2 cellular contexts compared by ENCODE assay signal in genomic region chr9:27005491-27005890, GRCh38.
TF ChIP-seq lines count a peak whose summit lies in the region.

Gene LRRC19 (minus strand): TSS chr9:27005672. CDS start chr9:26999694, 5,978 bp downstream.

TF ChIP-seq in liver, 16 proteins besides CTCF, POLR2A, EP300 and RAD21 (continued from another document):
- no peak for TF ChIP-seq ZBTB33 (IDR thresholded peaks at IDR 0.05)
TF ChIP-seq in liver: peak in this region for 1.

TF ChIP-seq in HepG2, 621 proteins besides CTCF, POLR2A, EP300 and RAD21:
- TF ChIP-seq PRDM10 (CRISPR knock-in tag; IDR thresholded peaks at IDR 0.05; ENCODE audit: low read depth) = no peak
- no peak for TF ChIP-seq ZNF160 (CRISPR knock-in tag; IDR thresholded peaks at IDR 0.05)
- TF ChIP-seq AHDC1 (CRISPR knock-in tag; IDR thresholded peaks at IDR 0.05; ENCODE audit: borderline replicate concordance) = no peak
- TF ChIP-seq ZXDC (CRISPR knock-in tag; IDR thresholded peaks at IDR 0.05) = no peak
